1 cellular context compared by ENCODE assay signal in genomic region chr10:22631646-22632278, GRCh38.
TF ChIP-seq lines count a peak whose summit lies in the region.

No MANE protein-coding gene starts in this region.

TF ChIP-seq in liver, 16 proteins besides CTCF, POLR2A, EP300 and RAD21 (continued from another document):
- no peak for TF ChIP-seq REST (IDR thresholded peaks at IDR 0.05)
- TF ChIP-seq FOXA2 (IDR thresholded peaks at IDR 0.05): no peak
- TF ChIP-seq TAF1 (conservative IDR thresholded peaks at IDR 0.05): no peak
- TF ChIP-seq RXRA (IDR thresholded peaks at IDR 0.05): no peak
